ENCODE assay signal across 8 cellular contexts in genomic region chr2:73385486-73386341, GRCh38. TPM values are rescaled to one million over a fixed set of nuclear protein-coding genes. Genes with fewer than 3 reads are reported as not detected.
DNase-seq lines count a peak whose midpoint lies in the region; ATAC-seq and TF ChIP-seq lines count a peak whose summit lies in the region.

ALMS1 (plus strand) TSS chr2:73385836; CDS start chr2:73385869, 33 bp downstream.

- peaks cover 21% of the 10 kb centered on the region for H3K27me3 ChIP-seq in PC-3 (ENCODE audit: low read length)
- no peaks in the 10 kb centered on the region for H3K27me3 ChIP-seq in mucosa of rectum (ENCODE audit: control insufficient read depth in 2 of 2, insufficient read depth in 2 of 2, low read length in 2 of 2)

- H2AFZ ChIP-seq in PC-3 (ENCODE audit: low read length), result peak within 1 kb of the TSS; percentile 93

- CTCF ChIA-PET in PC-3 (lab: Charles Lee), result no interaction called here

- H3K4me1 ChIP-seq in PC-3 (ENCODE audit: insufficient read depth, low read length) (peaks cover 15% of the 10 kb centered on the region; the same call in 1 of the 2 replicates), mucosa of rectum (ENCODE audit: control insufficient read depth in 2 of 2, insufficient read depth in 2 of 2, low read length in 2 of 2) (peaks cover 10 to 16% of the 10 kb centered on the region in 2 donors)

- BruUV-seq in PC-3 (replicated peaks; lab: Mats Ljungman, UMichigan), result no TSS peak

- no peaks in the 10 kb centered on the region for H3K9me3 ChIP-seq in PC-3 (ENCODE audit: low read length)
- no peaks in the 10 kb centered on the region for H3K9me3 ChIP-seq in mucosa of rectum (ENCODE audit: control insufficient read depth in 2 of 2, low read length in 2 of 2)

- peak within 1 kb of the TSS; percentile 94 for H3K4me3 ChIP-seq in Jurkat, Clone E6-1 (ENCODE audit: low read length)
- peak within 1 kb of the TSS; percentile 93 for H3K4me3 ChIP-seq in PC-3 (ENCODE audit: low read length)
- H3K4me3 ChIP-seq in mucosa of rectum (ENCODE audit: low read length in 2 of 2), result peak within 1 kb of the TSS; percentile 94 to 96

- no peaks in the 10 kb centered on the region for H3K36me3 ChIP-seq in PC-3 (ENCODE audit: low read depth, low read length)
- no peaks in the 10 kb centered on the region for H3K36me3 ChIP-seq in mucosa of rectum (ENCODE audit: control insufficient read depth in 2 of 2, insufficient read depth in 2 of 2, low read length in 2 of 2)

- intact Hi-C loops in PC-3 (cut with micrococcal nuclease), result no loop called here

- peaks cover 41% of the 10 kb centered on the region for H3K79me2 ChIP-seq in PC-3 (ENCODE audit: low read length)

- 0 out of 2 replicates have a peak, but pooled peaks cover 6% of the 10 kb centered on the region for H4K20me1 ChIP-seq in PC-3 (ENCODE audit: low read length)

- ATAC-seq in GM21717 (IDR thresholded peaks at IDR 0.05; ENCODE audit: unreplicated experiment) (peak; percentile 87), PC-3 (peak; percentile 89)

- H3F3A ChIP-seq in PC-3 (ENCODE audit: low read length, unreplicated experiment), result no peaks in the 10 kb centered on the region

- POLR2A ChIA-PET in PC-3 (lab: Charles Lee; ENCODE audit: unreplicated experiment), result interaction anchor here (0.5 to 1.0 kb wide), 5 partner anchors 10 to 1270 kb away, joined by 3 to 7 read pairs (median 3); no protein-coding TSS in a partner anchor

- H3K9ac ChIP-seq in PC-3 (ENCODE audit: low read length), result peak within 1 kb of the TSS; percentile 85
- peak within 1 kb of the TSS; percentile 90 to 94 for H3K9ac ChIP-seq in mucosa of rectum (ENCODE audit: low read depth in 1 of 2, low read length in 2 of 2)

- DNase-seq in DMS53 treated with DMSO at 0.1 percent for 48 hours (lab: John Stamatoyannopoulos, UW; ENCODE audit: unreplicated experiment) (peak; percentile 88), PC-3 (peak; percentile 94), activated T-cell treated with anti-CD3 and anti-CD28 coated beads for 48 hours (ENCODE audit: low read depth) (peak; percentile 90), erythroblast (lab: John Stamatoyannopoulos, UW) (peak; percentile 97)
- DNase-seq in Jurkat, Clone E6-1 (ENCODE audit: low read depth, low spot score), result peak; percentile 92
- DNase-seq in stimulated activated CD8-positive, alpha-beta memory T cell treated with anti-CD3 and anti-CD28 coated beads, Interleukin-4, amount 100 ng/mL, for 4 hours (ENCODE audit: low read depth in 2 of 2, low spot score in 1 of 2), result peak; percentile 55 to 77

- TF ChIP-seq CTCF in PC-3 (conservative IDR thresholded peaks at IDR 0.05; ENCODE audit: low read depth, low read length), result no peak

- peak within 1 kb of the TSS; percentile 85 for H3K4me2 ChIP-seq in PC-3 (ENCODE audit: low read length)

- H3K27ac ChIP-seq in PC-3 (ENCODE audit: low read length), result peak within 1 kb of the TSS; percentile 60
- H3K27ac ChIP-seq in mucosa of rectum (ENCODE audit: low read depth in 2 of 2, low read length in 2 of 2), result peak within 1 kb of the TSS; percentile 94 to 97

- H3K9me2 ChIP-seq in PC-3 (replicated peaks; ENCODE audit: low read length), result no peaks in the 10 kb centered on the region

- peak; percentile 81 for TF ChIP-seq POLR2A in erythroblast (IDR thresholded peaks at IDR 0.05; ENCODE audit: low read length)

RNA-seq across cellular contexts. Expression of gene ALMS1, which starts in this region (rescaled TPM):
- polyA plus RNA-seq in Jurkat, Clone E6-1 (2012; ENCODE audit: insufficient read depth, insufficient read length), result 16.6 TPM
- 27.6 and 32.6 TPM in 2 replicates for total RNA-seq in PC-3 (2014; rRNA removed)

Comparison
In these comparisons a context has a peak if more than half of its experiments do, and no peak if none do; other contexts are left out.
1. Peak in every context shown above with its lines: DNase-seq, ATAC-seq, H3K4me3 ChIP-seq and H3K27ac ChIP-seq.